8 cellular contexts compared by ENCODE assay signal in the genomic region with DNA sequence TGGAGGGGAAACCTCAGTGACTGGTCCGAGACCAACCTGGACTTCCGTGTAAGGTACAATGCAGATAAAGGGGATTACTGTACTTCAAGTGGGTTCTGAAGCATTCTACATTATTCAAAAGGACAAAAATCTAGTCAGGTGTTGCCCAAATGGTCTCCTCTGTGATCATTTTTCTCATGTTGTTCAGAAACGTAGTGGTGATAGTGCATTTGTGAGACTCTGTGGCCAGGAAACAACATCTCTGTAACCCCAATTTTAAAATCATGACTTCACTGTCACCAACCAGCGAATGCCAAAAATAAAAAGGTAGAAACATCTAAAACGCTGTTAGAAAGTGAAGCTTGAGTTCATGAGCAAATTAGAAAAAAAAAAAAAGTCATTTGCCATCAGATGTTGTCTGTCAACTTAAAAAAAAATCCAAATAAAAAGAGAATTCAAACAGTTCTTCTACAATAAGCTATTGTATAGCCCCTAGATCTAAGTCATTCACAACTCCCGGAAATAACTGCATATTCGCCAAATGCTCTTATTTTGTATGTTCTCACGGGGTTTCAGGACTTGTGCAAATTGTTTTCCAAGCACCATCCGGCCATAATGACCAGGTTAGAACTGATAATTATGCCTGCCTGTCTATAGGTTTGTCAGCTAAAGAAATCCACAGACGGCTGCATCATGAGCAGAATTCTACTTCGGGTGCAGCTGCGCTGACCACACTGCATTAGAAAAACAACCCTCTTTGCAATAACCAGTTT.
DNase-seq lines count a peak whose midpoint lies in the region; ATAC-seq, FAIRE-seq and TF ChIP-seq lines count a peak whose summit lies in the region.

No MANE protein-coding gene starts in this region.

- H3K4me3 Mint-ChIP-seq in T-cell (peak overlapping the region; percentile 75 to 81 (median 76)), nephron (no peak overlapping the region)

- peak; percentile 50 for ATAC-seq in GM18858 (IDR thresholded peaks at IDR 0.05; ENCODE audit: unreplicated experiment)
- ATAC-seq in HG02763 (IDR thresholded peaks at IDR 0.05; ENCODE audit: unreplicated experiment), result peak; percentile 63
- ATAC-seq in T-cell (replicated peaks in 1 of 4), result peak; percentile 49 to 61 (median 56)

- CTCF ChIA-PET in T-cell (lab: Charles Lee), result interaction anchor here (0.6 to 1.8 kb wide), 10 partner anchors 11 to 170 kb away, joined by 3 to 8 read pairs (median 4); no protein-coding TSS in a partner anchor

- DNase-seq in T-cell (peak in 23 of 34 experiments; percentile 9 to 71 (median 44)), amniotic stem cell (lab: John Stamatoyannopoulos, UW) (no peak), frontal cortex (ENCODE audit: low spot score in 2 of 2) (no peak), SIG-M5 treated with dmso at 0.1 percent for 504 hours (lab: John Stamatoyannopoulos, UW; ENCODE audit: unreplicated experiment) (no peak)
- no peak for DNase-seq in stimulated activated CD4-positive, alpha-beta T cell treated with anti-CD3 and anti-CD28 coated beads, Interleukin-4, amount 100 ng/mL, for 24 hours

- TF ChIP-seq CTCF in nephron (IDR thresholded peaks at IDR 0.05; ENCODE audit: unreplicated experiment in 3 of 3), result no peak

- H3K9me3 Mint-ChIP-seq in T-cell, result no peaks in the 10 kb centered on the region
- H3K9me3 Mint-ChIP-seq in nephron, result no peaks in the 10 kb centered on the region

- H3K4me1 Mint-ChIP-seq in T-cell (peaks cover 96 to 99% (median 97%) of the 10 kb centered on the region in 3 donors), nephron (peaks cover 77% of the 10 kb centered on the region)

- peak overlapping the region; percentile 99 for H3K27ac Mint-ChIP-seq in T-cell
- peak overlapping the region in 2 of 3 experiments; percentile 43 to 70 for H3K27ac Mint-ChIP-seq in nephron

- H3K27me3 Mint-ChIP-seq in T-cell, result no peaks in the 10 kb centered on the region
- peaks cover 4% of the 10 kb centered on the region for H3K27me3 Mint-ChIP-seq in nephron (ENCODE audit: low read depth)

- POLR2A ChIA-PET in T-cell (lab: Charles Lee), result interaction anchor here (0.5 to 1.2 kb wide), 9 partner anchors 10 to 226 kb away, joined by 3 to 10 read pairs (median 3); no protein-coding TSS in a partner anchor

- FAIRE-seq in frontal cortex (lab: Jason Lieb, UNC), result no peak

- peaks cover 24% of the 10 kb centered on the region for H3K36me3 Mint-ChIP-seq in T-cell
- no peaks in the 10 kb centered on the region for H3K36me3 Mint-ChIP-seq in nephron (ENCODE audit: low read depth)

Comparison
In these comparisons a context has a peak if more than half of its experiments do, and no peak if none do; other contexts are left out.
1. DNase-seq: peak in T-cell (23 of 34); none in amniotic stem cell (single experiment), stimulated activated CD4-positive, alpha-beta T cell treated with anti-CD3 and anti-CD28 coated beads, Interleukin-4, amount 100 ng/mL, for 24 hours (single experiment), frontal cortex (0 of 2) and SIG-M5 treated with dmso at 0.1 percent for 504 hours (single experiment).
2. H3K4me3 Mint-ChIP-seq: peak in T-cell (3 of 3); none in nephron (0 of 3).
3. Peak in every context shown above with its lines, with median percentiles within 50 percentile points of each other: ATAC-seq.